Comparison of ENCODE assay signal across 27 cellular contexts in genomic region chr3:126718506-126719445, GRCh38.
"Had no signal": no experiment of that assay in that cellular context is flagged by ENCODE, and none has a peak within 500 bp of the region (broad histone marks: within the 10 kb centered on the region; RNA-seq: fewer than 3 reads in every experiment).

No MANE protein-coding gene starts in this region.

- H3K9me3 Mint-ChIP-seq: activated naive CD4-positive, alpha-beta T cell treated with anti-CD3 and anti-CD28 coated beads, Interleukin-2, amount 50 U/mL, for 24 hours had no signal

- DNase-seq: activated CD4-positive, alpha-beta T cell treated with anti-CD3 and anti-CD28 coated beads for 4 hours; activated CD4-positive, alpha-beta T cell treated with anti-CD3 and anti-CD28 coated beads, Interleukin-2, amount 50 U/mL, for 4 hours; activated CD8-positive, alpha-beta memory T cell treated with anti-CD3 and anti-CD28 coated beads, Interleukin-2, amount 50 U/mL, for 48 hours; activated CD8-positive, alpha-beta T cell treated with anti-CD3 and anti-CD28 coated beads, Interleukin-2, amount 10 ng/mL, durations not matched to agents 7 days and 5 days; activated effector memory CD4-positive, alpha-beta T cell treated with Interleukin-2 at 50 U/mL for 16 hours; activated naive CD4-positive, alpha-beta T cell; activated T-cell treated with anti-CD3 and anti-CD28 coated beads, Interleukin-2, amount 50 U/mL, for 1 hour; amniotic stem cell; body of pancreas; central memory CD4-positive, alpha-beta T cell; Karpas-422; NCI-H1105 treated with DMSO at 0.1 percent for 48 hours; NCI-H1436 treated with DMSO at 0.1 percent for 48 hours; NCI-H187 treated with DMSO at 0.1 percent for 48 hours; NCI-H2081 treated with DMSO at 0.1 percent for 48 hours; NCI-H226; NCI-H69; NK-92 treated with Interleukin-12 subunit alpha and Interleukin-12 subunit beta, amount 100 ng/mL, for 24 hours; OCI-M1; RPMI8226; T-cell; WERI-Rb-1 had no signal

- H3K27me3 Mint-ChIP-seq: activated naive CD4-positive, alpha-beta T cell treated with anti-CD3 and anti-CD28 coated beads, Interleukin-2, amount 50 U/mL, for 24 hours; T-cell had no signal

- H3K4me3 Mint-ChIP-seq: activated CD8-positive, alpha-beta T cell treated with anti-CD3 and anti-CD28 coated beads, Interleukin-2, amount 10 ng/mL, durations not matched to agents 7 days and 5 days; activated naive CD4-positive, alpha-beta T cell treated with anti-CD3 and anti-CD28 coated beads, Interleukin-2, amount 50 U/mL, for 24 hours; T-cell had no signal

- ATAC-seq: activated CD4-positive, CD25-positive, alpha-beta regulatory T cell treated with anti-CD3 and anti-CD28 coated beads, Interleukin-2, amount 50 U/mL, for 24 hours; activated CD8-positive, alpha-beta T cell treated with anti-CD3 and anti-CD28 coated beads, Interleukin-2, amount 10 ng/mL, durations not matched to agents 7 days and 5 days; body of pancreas; K562; Panc1; Right ventricle myocardium inferior; T-cell had no signal

- H3K27ac Mint-ChIP-seq: activated CD8-positive, alpha-beta T cell treated with anti-CD3 and anti-CD28 coated beads, Interleukin-2, amount 10 ng/mL, durations not matched to agents 7 days and 5 days; activated naive CD4-positive, alpha-beta T cell treated with anti-CD3 and anti-CD28 coated beads, Interleukin-2, amount 50 U/mL, for 24 hours; T-cell had no signal
